Comparison of ENCODE assay signal across 8 cellular contexts in genomic region chr6:130293800-130294199, GRCh38.
DNase-seq lines count a peak whose midpoint lies in the region; ATAC-seq, FAIRE-seq and TF ChIP-seq lines count a peak whose summit lies in the region.

No MANE protein-coding gene starts in this region.

- no peak overlapping the region for H3K4me2 ChIP-seq in Karpas-422 (ENCODE audit: low read depth, low read length, poor library complexity, severe bottlenecking)

- TF ChIP-seq CTCF in foreskin fibroblast (IDR thresholded peaks at IDR 0.05; ENCODE audit: low read depth, low read length): peak; percentile 71

- no peaks in the 10 kb centered on the region for H3K79me2 ChIP-seq in Karpas-422 (ENCODE audit: low read length)

- no peaks in the 10 kb centered on the region for H3K4me1 ChIP-seq in Karpas-422 (ENCODE audit: low read length)

- no peak for ATAC-seq in HG02840 (IDR thresholded peaks at IDR 0.05; ENCODE audit: low FRiP score, unreplicated experiment)

- no peak overlapping the region for H3K4me3 ChIP-seq in Karpas-422 (ENCODE audit: low read length)
- H3K4me3 ChIP-seq in foreskin fibroblast (ENCODE audit: low read depth in 1 of 2, low read length in 2 of 2): no peak overlapping the region

- H3K27me3 ChIP-seq in Karpas-422 (ENCODE audit: low read length): no peaks in the 10 kb centered on the region

- H3K9me3 ChIP-seq in Karpas-422 (ENCODE audit: low read length): no peaks in the 10 kb centered on the region

- H2AFZ ChIP-seq in Karpas-422 (ENCODE audit: low read length): no peak overlapping the region

- no peak overlapping the region for H3K9ac ChIP-seq in Karpas-422 (ENCODE audit: low read length)

- no peak overlapping the region for H3K27ac ChIP-seq in Karpas-422 (ENCODE audit: low read length)

- no peaks in the 10 kb centered on the region for H3K36me3 ChIP-seq in Karpas-422 (ENCODE audit: insufficient read depth, low read length)

- FAIRE-seq in GM19239 (lab: Jason Lieb, UNC): peak; percentile 76

- DNase-seq in COLO668 (lab: John Stamatoyannopoulos, UW; ENCODE audit: unreplicated experiment) (peak; percentile 2), GM19239 (ENCODE audit: insufficient read length, low spot score) (peak; percentile 10), Karpas-422 (peak; percentile 69), foreskin fibroblast (peak; percentile 70 to 86), NCI-H2171 treated with DMSO at 0.1 percent for 48 hours (lab: John Stamatoyannopoulos, UW) (no peak)
- DNase-seq in activated CD4-positive, alpha-beta T cell treated with anti-CD3 and anti-CD28 coated beads for 48 hours: peak; percentile 19
- peak; percentile 3 for DNase-seq in stimulated activated CD4-positive, alpha-beta T cell treated with anti-CD3 and anti-CD28 coated beads, Interleukin-1b, Interleukin-23, amount 100 ng/mL, for 48 hours

- H3K9me2 ChIP-seq in Karpas-422 (replicated peaks; ENCODE audit: insufficient read depth, low read length): no peaks in the 10 kb centered on the region

- no peaks in the 10 kb centered on the region for H4K20me1 ChIP-seq in Karpas-422 (ENCODE audit: insufficient read depth, low read depth, low read length)
